ENCODE assay signal across 2 cellular contexts in genomic region chr6:149855040-149855654, GRCh38.
TF ChIP-seq lines count a peak whose summit lies in the region.

No MANE protein-coding gene starts in this region.

TF ChIP-seq in A549, 52 proteins besides CTCF, POLR2A, EP300 and RAD21:
- no peak for TF ChIP-seq KDM5A (IDR thresholded peaks at IDR 0.05)
- no peak for TF ChIP-seq ELK1 (IDR thresholded peaks at IDR 0.05; ENCODE audit: low read depth, low read length)
- TF ChIP-seq JUNB (IDR thresholded peaks at IDR 0.05) = peak; percentile 77
- TF ChIP-seq CEBPB (IDR thresholded peaks at IDR 0.05) = peak; percentile 15 to 69; a peak in 2 of 4 replicates
- TF ChIP-seq RARB (CRISPR knock-in tag; IDR thresholded peaks at IDR 0.05) = no peak
- peak; percentile 58 for TF ChIP-seq MAX (IDR thresholded peaks at IDR 0.05)
- peak in 1 of 2 experiments; percentile 60; a peak in 2 of 5 replicates for TF ChIP-seq JUN (IDR thresholded peaks at IDR 0.05)
- TF ChIP-seq FOSL2 (IDR thresholded peaks at IDR 0.05) = peak; percentile 48; the same call in 1 of the 2 replicates
- TF ChIP-seq FOSL2 (CRISPR knock-in tag; IDR thresholded peaks at IDR 0.05) = peak; percentile 80
- TF ChIP-seq PHF8 (IDR thresholded peaks at IDR 0.05; ENCODE audit: borderline replicate concordance, low read depth) = no peak
- no peak for TF ChIP-seq USF2 (IDR thresholded peaks at IDR 0.05)
- TF ChIP-seq GATA3 (IDR thresholded peaks at IDR 0.05; ENCODE audit: borderline replicate concordance) = peak; percentile 67; the same call in 1 of the 2 replicates
- TF ChIP-seq ZFP36 (IDR thresholded peaks at IDR 0.05; ENCODE audit: borderline replicate concordance, partially characterized antibody) = no peak
- TF ChIP-seq, protein P1, sequence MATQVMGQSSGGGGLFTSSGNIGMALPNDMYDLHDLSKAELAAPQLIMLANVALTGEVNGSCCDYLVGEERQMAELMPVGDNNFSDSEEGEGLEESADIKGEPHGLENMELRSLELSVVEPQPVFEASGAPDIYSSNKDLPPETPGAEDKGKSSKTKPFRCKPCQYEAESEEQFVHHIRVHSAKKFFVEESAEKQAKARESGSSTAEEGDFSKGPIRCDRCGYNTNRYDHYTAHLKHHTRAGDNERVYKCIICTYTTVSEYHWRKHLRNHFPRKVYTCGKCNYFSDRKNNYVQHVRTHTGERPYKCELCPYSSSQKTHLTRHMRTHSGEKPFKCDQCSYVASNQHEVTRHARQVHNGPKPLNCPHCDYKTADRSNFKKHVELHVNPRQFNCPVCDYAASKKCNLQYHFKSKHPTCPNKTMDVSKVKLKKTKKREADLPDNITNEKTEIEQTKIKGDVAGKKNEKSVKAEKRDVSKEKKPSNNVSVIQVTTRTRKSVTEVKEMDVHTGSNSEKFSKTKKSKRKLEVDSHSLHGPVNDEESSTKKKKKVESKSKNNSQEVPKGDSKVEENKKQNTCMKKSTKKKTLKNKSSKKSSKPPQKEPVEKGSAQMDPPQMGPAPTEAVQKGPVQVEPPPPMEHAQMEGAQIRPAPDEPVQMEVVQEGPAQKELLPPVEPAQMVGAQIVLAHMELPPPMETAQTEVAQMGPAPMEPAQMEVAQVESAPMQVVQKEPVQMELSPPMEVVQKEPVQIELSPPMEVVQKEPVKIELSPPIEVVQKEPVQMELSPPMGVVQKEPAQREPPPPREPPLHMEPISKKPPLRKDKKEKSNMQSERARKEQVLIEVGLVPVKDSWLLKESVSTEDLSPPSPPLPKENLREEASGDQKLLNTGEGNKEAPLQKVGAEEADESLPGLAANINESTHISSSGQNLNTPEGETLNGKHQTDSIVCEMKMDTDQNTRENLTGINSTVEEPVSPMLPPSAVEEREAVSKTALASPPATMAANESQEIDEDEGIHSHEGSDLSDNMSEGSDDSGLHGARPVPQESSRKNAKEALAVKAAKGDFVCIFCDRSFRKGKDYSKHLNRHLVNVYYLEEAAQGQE (IDR thresholded peaks at IDR 0.05) = no peak

TF ChIP-seq in K562, 482 proteins besides CTCF, POLR2A, EP300 and RAD21:
- TF ChIP-seq ATF3 (IDR thresholded peaks at IDR 0.05) = peak; percentile 26; the same call in 1 of the 2 replicates
- TF ChIP-seq ATF3 (CRISPR knock-in tag; conservative IDR thresholded peaks at IDR 0.05) = no peak
- TF ChIP-seq, protein P2, sequence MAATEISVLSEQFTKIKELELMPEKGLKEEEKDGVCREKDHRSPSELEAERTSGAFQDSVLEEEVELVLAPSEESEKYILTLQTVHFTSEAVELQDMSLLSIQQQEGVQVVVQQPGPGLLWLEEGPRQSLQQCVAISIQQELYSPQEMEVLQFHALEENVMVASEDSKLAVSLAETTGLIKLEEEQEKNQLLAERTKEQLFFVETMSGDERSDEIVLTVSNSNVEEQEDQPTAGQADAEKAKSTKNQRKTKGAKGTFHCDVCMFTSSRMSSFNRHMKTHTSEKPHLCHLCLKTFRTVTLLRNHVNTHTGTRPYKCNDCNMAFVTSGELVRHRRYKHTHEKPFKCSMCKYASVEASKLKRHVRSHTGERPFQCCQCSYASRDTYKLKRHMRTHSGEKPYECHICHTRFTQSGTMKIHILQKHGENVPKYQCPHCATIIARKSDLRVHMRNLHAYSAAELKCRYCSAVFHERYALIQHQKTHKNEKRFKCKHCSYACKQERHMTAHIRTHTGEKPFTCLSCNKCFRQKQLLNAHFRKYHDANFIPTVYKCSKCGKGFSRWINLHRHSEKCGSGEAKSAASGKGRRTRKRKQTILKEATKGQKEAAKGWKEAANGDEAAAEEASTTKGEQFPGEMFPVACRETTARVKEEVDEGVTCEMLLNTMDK (IDR thresholded peaks at IDR 0.05; ENCODE audit: borderline replicate concordance, insufficient read depth, low read depth, low read length, poor library complexity, severe bottlenecking) = no peak
- TF ChIP-seq JUND (IDR thresholded peaks at IDR 0.05; ENCODE audit: borderline replicate concordance, low read depth, low read length) = peak; percentile 46; the same call in 1 of the 2 replicates
- 0 out of 3 replicates have a peak, but pooled peaks have one; percentile 15 for TF ChIP-seq JUND (tag; IDR thresholded peaks at IDR 0.05; ENCODE audit: borderline replicate concordance, low read depth, low read length)
